ENCODE assay signal across 8 cellular contexts in genomic region chr2:68467077-68467960, GRCh38. TPM values are rescaled to one million over a fixed set of nuclear protein-coding genes. Genes with fewer than 3 reads are reported as not detected.
DNase-seq lines count a peak whose midpoint lies in the region; ATAC-seq and TF ChIP-seq lines count a peak whose summit lies in the region.

TSS of gene APLF (plus strand) at chr2:68467585. CDS start at chr2:68467732, 147 bp downstream.
TSS of gene FBXO48 (minus strand) at chr2:68467294. CDS start at chr2:68465145, 2,149 bp downstream.

- TF ChIP-seq POLR2A in vagina (IDR thresholded peaks at IDR 0.05) = peak in 1 of 2 donors; percentile 73

- no peaks in the 10 kb centered on the region for H3K27me3 ChIP-seq in vagina

- H3K27ac ChIP-seq in vagina = peak within 1 kb of the TSS; percentile 93

- no peak for TF ChIP-seq CTCF in vagina (IDR thresholded peaks at IDR 0.05)

- H3K4me1 ChIP-seq in vagina = peaks cover 31% of the 10 kb centered on the region

- peak; percentile 79 for DNase-seq in NCI-H2029 treated with DMSO at 0.1 percent for 48 hours (lab: John Stamatoyannopoulos, UW)
- DNase-seq in T1000 (lab: John Stamatoyannopoulos, UW) = peak; percentile 97
- peak; percentile 99 for DNase-seq in astrocyte of the hippocampus (ENCODE audit: low read depth, low spot score)
- peak; percentile 96 for DNase-seq in hepatic stellate cell (ENCODE audit: low spot score)
- peak; percentile 99 for DNase-seq in putamen (ENCODE audit: low spot score)
- DNase-seq in vagina (ENCODE audit: extremely low spot score in 2 of 2) = peak; percentile 99

- no peaks in the 10 kb centered on the region for H3K36me3 ChIP-seq in vagina

- intact Hi-C loops in vagina (cut with DNase I) = no loop called here

- no peaks in the 10 kb centered on the region for H3K9me3 ChIP-seq in vagina

- H3K4me3 ChIP-seq in vagina = peak within 1 kb of the TSS; percentile 76 to 79

- peak; percentile 94 for ATAC-seq in GM18511 (IDR thresholded peaks at IDR 0.05; ENCODE audit: unreplicated experiment)
- peak; percentile 92 for ATAC-seq in HG03025 (IDR thresholded peaks at IDR 0.05; ENCODE audit: low FRiP score, unreplicated experiment)

RNA-seq across cellular contexts. Expression of gene APLF, which starts in this region (rescaled TPM):
- 18.7 TPM for total RNA-seq in vagina

RNA-seq across cellular contexts. Expression of gene FBXO48, which starts in this region (rescaled TPM):
- total RNA-seq in vagina = 1.2 TPM

Comparison
In these comparisons a context has a peak if more than half of its experiments do, and no peak if none do; other contexts are left out.
1. Peak in every context shown above with its lines: DNase-seq, ATAC-seq, H3K4me3 ChIP-seq and H3K27ac ChIP-seq.